In the genomic region with DNA sequence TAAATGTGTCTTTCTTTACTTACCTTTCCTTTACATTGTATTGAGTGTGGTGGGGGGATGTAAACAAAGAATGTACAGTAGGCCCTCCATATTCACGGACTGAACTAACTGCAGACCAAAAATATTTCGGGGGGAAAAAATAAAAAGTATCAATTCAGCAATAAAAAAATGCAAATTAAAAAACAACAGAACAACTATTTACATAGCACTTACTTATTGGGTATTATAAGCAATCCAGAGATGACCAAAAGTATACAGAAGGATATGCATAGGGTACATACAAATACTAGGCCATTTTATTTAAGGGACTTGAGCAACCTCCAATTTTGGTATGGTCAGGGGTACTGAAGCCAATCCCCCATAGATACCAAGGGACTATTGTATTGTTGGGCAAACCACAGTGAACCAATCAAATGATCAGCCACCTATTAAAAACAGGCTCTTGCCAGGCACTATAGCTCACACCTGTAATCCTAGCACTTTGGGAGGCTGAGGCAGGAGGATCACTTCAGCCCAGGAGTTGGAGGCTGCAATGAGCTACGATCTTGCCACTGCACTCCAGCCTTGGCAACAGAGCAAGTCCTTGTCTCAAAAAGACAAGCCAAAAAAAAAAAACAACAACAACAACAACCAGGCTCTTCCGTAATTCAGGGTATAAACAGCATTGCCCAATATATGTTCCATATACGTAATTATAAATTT, we compare ENCODE assay signal across 3 cellular contexts.
TF ChIP-seq lines count a peak whose summit lies in the region.

No MANE protein-coding gene starts in this region.

TF ChIP-seq in SK-N-SH, 30 proteins besides CTCF, POLR2A, EP300 and RAD21:
- TF ChIP-seq, protein P1, sequence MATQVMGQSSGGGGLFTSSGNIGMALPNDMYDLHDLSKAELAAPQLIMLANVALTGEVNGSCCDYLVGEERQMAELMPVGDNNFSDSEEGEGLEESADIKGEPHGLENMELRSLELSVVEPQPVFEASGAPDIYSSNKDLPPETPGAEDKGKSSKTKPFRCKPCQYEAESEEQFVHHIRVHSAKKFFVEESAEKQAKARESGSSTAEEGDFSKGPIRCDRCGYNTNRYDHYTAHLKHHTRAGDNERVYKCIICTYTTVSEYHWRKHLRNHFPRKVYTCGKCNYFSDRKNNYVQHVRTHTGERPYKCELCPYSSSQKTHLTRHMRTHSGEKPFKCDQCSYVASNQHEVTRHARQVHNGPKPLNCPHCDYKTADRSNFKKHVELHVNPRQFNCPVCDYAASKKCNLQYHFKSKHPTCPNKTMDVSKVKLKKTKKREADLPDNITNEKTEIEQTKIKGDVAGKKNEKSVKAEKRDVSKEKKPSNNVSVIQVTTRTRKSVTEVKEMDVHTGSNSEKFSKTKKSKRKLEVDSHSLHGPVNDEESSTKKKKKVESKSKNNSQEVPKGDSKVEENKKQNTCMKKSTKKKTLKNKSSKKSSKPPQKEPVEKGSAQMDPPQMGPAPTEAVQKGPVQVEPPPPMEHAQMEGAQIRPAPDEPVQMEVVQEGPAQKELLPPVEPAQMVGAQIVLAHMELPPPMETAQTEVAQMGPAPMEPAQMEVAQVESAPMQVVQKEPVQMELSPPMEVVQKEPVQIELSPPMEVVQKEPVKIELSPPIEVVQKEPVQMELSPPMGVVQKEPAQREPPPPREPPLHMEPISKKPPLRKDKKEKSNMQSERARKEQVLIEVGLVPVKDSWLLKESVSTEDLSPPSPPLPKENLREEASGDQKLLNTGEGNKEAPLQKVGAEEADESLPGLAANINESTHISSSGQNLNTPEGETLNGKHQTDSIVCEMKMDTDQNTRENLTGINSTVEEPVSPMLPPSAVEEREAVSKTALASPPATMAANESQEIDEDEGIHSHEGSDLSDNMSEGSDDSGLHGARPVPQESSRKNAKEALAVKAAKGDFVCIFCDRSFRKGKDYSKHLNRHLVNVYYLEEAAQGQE (IDR thresholded peaks at IDR 0.05; ENCODE audit: low read depth, low read length), result no peak

TF ChIP-seq in SK-N-SH treated with all-trans-retinoic acid at 6 μM for 48 hours, 23 proteins besides CTCF, POLR2A, EP300 and RAD21:
- TF ChIP-seq ESRRG (CRISPR knock-in tag; IDR thresholded peaks at IDR 0.05), result no peak

TF ChIP-seq in K562, 482 proteins besides CTCF, POLR2A, EP300 and RAD21:
- TF ChIP-seq, protein P2, sequence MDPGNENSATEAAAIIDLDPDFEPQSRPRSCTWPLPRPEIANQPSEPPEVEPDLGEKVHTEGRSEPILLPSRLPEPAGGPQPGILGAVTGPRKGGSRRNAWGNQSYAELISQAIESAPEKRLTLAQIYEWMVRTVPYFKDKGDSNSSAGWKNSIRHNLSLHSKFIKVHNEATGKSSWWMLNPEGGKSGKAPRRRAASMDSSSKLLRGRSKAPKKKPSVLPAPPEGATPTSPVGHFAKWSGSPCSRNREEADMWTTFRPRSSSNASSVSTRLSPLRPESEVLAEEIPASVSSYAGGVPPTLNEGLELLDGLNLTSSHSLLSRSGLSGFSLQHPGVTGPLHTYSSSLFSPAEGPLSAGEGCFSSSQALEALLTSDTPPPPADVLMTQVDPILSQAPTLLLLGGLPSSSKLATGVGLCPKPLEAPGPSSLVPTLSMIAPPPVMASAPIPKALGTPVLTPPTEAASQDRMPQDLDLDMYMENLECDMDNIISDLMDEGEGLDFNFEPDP (CRISPR knock-in tag; IDR thresholded peaks at IDR 0.05), result no peak
- TF ChIP-seq, protein P3, sequence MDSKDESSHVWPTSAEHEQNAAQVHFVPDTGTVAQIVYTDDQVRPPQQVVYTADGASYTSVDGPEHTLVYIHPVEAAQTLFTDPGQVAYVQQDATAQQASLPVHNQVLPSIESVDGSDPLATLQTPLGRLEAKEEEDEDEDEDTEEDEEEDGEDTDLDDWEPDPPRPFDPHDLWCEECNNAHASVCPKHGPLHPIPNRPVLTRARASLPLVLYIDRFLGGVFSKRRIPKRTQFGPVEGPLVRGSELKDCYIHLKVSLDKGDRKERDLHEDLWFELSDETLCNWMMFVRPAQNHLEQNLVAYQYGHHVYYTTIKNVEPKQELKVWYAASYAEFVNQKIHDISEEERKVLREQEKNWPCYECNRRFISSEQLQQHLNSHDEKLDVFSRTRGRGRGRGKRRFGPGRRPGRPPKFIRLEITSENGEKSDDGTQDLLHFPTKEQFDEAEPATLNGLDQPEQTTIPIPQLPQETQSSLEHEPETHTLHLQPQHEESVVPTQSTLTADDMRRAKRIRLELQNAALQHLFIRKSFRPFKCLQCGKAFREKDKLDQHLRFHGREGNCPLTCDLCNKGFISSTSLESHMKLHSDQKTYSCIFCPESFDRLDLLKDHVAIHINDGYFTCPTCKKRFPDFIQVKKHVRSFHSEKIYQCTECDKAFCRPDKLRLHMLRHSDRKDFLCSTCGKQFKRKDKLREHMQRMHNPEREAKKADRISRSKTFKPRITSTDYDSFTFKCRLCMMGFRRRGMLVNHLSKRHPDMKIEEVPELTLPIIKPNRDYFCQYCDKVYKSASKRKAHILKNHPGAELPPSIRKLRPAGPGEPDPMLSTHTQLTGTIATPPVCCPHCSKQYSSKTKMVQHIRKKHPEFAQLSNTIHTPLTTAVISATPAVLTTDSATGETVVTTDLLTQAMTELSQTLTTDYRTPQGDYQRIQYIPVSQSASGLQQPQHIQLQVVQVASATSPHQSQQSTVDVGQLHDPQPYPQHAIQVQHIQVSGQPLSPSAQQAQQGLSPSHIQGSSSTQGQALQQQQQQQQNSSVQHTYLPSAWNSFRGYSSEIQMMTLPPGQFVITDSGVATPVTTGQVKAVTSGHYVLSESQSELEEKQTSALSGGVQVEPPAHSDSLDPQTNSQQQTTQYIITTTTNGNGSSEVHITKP (IDR thresholded peaks at IDR 0.05; ENCODE audit: partially characterized antibody), result peak; percentile 96
- TF ChIP-seq ZNF316 (IDR thresholded peaks at IDR 0.05) (peak; percentile 61), CEBPG (CRISPR knock-in tag; IDR thresholded peaks at IDR 0.05) (no peak), CEBPG (tag; conservative IDR thresholded peaks at IDR 0.05 in 1 of 2, IDR thresholded peaks at IDR 0.05 in 1 of 2) (peak in 1 of 2 experiments; percentile 59; a peak in 1 of 4 replicates), CEBPB (tag; IDR thresholded peaks at IDR 0.05) (peak; percentile 35; the same call in 1 of the 2 replicates)
